ENCODE assay signal across 1 cellular context in the genomic region with DNA sequence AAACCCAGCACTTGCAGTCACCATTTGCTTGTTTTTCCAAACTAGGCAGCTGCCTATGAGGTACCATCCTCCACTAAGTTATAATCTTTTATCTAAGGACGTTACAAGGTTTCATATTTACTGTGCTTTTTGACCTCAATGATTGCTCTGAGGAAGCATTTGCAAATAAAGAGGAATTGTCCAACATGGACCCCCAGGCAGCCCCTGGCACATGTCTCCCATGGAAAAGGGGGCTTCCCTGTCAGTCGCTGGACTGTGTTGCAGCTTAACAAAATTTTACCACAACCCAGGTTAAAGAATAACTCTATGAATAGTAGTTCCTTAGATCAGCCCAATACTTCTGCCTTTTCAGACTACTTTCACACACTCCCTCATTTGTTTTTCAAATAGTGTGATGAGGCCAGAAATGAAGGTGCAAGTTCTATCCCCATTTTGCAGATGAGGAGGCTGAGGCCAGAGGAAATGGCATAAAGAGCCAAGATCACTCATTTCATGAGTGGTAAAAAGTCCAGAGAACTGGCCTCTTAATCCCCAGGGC.
TF ChIP-seq lines count a peak whose summit lies in the region.

No MANE protein-coding gene starts in this region.

TF ChIP-seq in GM23338, 12 proteins besides CTCF, POLR2A, EP300 and RAD21:
- TF ChIP-seq, protein P1, sequence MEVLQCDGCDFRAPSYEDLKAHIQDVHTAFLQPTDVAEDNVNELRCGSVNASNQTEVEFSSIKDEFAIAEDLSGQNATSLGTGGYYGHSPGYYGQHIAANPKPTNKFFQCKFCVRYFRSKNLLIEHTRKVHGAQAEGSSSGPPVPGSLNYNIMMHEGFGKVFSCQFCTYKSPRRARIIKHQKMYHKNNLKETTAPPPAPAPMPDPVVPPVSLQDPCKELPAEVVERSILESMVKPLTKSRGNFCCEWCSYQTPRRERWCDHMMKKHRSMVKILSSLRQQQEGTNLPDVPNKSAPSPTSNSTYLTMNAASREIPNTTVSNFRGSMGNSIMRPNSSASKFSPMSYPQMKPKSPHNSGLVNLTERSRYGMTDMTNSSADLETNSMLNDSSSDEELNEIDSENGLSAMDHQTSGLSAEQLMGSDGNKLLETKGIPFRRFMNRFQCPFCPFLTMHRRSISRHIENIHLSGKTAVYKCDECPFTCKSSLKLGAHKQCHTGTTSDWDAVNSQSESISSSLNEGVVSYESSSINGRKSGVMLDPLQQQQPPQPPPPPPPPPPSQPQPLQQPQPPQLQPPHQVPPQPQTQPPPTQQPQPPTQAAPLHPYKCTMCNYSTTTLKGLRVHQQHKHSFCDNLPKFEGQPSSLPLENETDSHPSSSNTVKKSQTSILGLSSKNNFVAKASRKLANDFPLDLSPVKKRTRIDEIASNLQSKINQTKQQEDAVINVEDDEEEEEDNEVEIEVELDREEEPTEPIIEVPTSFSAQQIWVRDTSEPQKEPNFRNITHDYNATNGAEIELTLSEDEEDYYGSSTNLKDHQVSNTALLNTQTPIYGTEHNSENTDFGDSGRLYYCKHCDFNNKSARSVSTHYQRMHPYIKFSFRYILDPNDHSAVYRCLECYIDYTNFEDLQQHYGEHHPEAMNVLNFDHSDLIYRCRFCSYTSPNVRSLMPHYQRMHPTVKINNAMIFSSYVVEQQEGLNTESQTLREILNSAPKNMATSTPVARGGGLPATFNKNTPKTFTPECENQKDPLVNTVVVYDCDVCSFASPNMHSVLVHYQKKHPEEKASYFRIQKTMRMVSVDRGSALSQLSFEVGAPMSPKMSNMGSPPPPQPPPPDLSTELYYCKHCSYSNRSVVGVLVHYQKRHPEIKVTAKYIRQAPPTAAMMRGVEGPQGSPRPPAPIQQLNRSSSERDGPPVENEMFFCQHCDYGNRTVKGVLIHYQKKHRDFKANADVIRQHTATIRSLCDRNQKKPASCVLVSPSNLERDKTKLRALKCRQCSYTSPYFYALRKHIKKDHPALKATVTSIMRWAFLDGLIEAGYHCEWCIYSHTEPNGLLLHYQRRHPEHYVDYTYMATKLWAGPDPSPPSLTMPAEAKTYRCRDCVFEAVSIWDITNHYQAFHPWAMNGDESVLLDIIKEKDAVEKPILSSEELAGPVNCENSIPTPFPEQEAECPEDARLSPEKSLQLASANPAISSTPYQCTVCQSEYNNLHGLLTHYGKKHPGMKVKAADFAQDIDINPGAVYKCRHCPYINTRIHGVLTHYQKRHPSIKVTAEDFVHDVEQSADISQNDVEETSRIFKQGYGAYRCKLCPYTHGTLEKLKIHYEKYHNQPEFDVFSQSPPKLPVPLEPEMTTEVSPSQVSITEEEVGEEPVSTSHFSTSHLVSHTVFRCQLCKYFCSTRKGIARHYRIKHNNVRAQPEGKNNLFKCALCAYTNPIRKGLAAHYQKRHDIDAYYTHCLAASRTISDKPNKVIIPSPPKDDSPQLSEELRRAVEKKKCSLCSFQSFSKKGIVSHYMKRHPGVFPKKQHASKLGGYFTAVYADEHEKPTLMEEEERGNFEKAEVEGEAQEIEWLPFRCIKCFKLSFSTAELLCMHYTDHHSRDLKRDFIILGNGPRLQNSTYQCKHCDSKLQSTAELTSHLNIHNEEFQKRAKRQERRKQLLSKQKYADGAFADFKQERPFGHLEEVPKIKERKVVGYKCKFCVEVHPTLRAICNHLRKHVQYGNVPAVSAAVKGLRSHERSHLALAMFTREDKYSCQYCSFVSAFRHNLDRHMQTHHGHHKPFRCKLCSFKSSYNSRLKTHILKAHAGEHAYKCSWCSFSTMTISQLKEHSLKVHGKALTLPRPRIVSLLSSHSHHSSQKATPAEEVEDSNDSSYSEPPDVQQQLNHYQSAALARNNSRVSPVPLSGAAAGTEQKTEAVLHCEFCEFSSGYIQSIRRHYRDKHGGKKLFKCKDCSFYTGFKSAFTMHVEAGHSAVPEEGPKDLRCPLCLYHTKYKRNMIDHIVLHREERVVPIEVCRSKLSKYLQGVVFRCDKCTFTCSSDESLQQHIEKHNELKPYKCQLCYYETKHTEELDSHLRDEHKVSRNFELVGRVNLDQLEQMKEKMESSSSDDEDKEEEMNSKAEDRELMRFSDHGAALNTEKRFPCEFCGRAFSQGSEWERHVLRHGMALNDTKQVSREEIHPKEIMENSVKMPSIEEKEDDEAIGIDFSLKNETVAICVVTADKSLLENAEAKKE (CRISPR knock-in tag; IDR thresholded peaks at IDR 0.05): no peak
- TF ChIP-seq, protein P2, sequence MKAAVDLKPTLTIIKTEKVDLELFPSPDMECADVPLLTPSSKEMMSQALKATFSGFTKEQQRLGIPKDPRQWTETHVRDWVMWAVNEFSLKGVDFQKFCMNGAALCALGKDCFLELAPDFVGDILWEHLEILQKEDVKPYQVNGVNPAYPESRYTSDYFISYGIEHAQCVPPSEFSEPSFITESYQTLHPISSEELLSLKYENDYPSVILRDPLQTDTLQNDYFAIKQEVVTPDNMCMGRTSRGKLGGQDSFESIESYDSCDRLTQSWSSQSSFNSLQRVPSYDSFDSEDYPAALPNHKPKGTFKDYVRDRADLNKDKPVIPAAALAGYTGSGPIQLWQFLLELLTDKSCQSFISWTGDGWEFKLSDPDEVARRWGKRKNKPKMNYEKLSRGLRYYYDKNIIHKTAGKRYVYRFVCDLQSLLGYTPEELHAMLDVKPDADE (IDR thresholded peaks at IDR 0.05): no peak
- TF ChIP-seq POLR2AphosphoS5 (IDR thresholded peaks at IDR 0.05; ENCODE audit: low read depth): no peak
- TF ChIP-seq, protein P3, sequence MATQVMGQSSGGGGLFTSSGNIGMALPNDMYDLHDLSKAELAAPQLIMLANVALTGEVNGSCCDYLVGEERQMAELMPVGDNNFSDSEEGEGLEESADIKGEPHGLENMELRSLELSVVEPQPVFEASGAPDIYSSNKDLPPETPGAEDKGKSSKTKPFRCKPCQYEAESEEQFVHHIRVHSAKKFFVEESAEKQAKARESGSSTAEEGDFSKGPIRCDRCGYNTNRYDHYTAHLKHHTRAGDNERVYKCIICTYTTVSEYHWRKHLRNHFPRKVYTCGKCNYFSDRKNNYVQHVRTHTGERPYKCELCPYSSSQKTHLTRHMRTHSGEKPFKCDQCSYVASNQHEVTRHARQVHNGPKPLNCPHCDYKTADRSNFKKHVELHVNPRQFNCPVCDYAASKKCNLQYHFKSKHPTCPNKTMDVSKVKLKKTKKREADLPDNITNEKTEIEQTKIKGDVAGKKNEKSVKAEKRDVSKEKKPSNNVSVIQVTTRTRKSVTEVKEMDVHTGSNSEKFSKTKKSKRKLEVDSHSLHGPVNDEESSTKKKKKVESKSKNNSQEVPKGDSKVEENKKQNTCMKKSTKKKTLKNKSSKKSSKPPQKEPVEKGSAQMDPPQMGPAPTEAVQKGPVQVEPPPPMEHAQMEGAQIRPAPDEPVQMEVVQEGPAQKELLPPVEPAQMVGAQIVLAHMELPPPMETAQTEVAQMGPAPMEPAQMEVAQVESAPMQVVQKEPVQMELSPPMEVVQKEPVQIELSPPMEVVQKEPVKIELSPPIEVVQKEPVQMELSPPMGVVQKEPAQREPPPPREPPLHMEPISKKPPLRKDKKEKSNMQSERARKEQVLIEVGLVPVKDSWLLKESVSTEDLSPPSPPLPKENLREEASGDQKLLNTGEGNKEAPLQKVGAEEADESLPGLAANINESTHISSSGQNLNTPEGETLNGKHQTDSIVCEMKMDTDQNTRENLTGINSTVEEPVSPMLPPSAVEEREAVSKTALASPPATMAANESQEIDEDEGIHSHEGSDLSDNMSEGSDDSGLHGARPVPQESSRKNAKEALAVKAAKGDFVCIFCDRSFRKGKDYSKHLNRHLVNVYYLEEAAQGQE (IDR thresholded peaks at IDR 0.05; ENCODE audit: unreplicated experiment): no peak
TF ChIP-seq in GM23338: peak in this region for 0.
